Comparison of ENCODE assay signal across 1 cellular context in genomic region chr17:7315570-7316243, GRCh38.
TF ChIP-seq lines count a peak whose summit lies in the region.

No MANE protein-coding gene starts in this region.

TF ChIP-seq in H1, 55 proteins besides CTCF, POLR2A, EP300 and RAD21:
- TF ChIP-seq BRCA1 (IDR thresholded peaks at IDR 0.05; ENCODE audit: low read depth, low read length) (no peak), POLR2AphosphoS5 (IDR thresholded peaks at IDR 0.05; ENCODE audit: low read depth, low read length) (0 out of 2 replicates have a peak, but pooled peaks have one; percentile 13), CHD7 (IDR thresholded peaks at IDR 0.05; ENCODE audit: insufficient replicate concordance, low read length) (no peak), KDM4A (IDR thresholded peaks at IDR 0.05; ENCODE audit: low read depth, low read length, severe bottlenecking) (no peak)
